ENCODE assay signal across 34 cellular contexts in genomic region chr11:24837112-24837511, GRCh38.
"Had no signal": no experiment of that assay in that cellular context is flagged by ENCODE, and none has a peak within 500 bp of the region (broad histone marks: within the 10 kb centered on the region; RNA-seq: fewer than 3 reads in every experiment).

No MANE protein-coding gene starts in this region.

- H3K27me3 ChIP-seq: adrenal gland, body of pancreas, brain microvascular endothelial cell, breast epithelium had no signal

- H3K4me3 Mint-ChIP-seq: activated B cell treated with CpG ODN at 0.5 μM for 24 hours; activated CD4-positive, alpha-beta memory T cell treated with anti-CD3 and anti-CD28 coated beads, Interleukin-2, amount 10 ng/mL, durations not matched to agents 7 days and 5 days; activated CD4-positive, alpha-beta T cell treated with anti-CD3 and anti-CD28 coated beads, Interleukin-2, amount 10 ng/mL, durations not matched to agents 7 days and 5 days; activated CD8-positive, alpha-beta memory T cell treated with anti-CD3 and anti-CD28 coated beads, Interleukin-2, amount 10 ng/mL, durations not matched to agents 7 days and 5 days; activated CD8-positive, alpha-beta T cell treated with anti-CD3 and anti-CD28 coated beads, Interleukin-2, amount 10 ng/mL, durations not matched to agents 7 days and 5 days; activated naive CD4-positive, alpha-beta T cell treated with anti-CD3 and anti-CD28 coated beads, Interleukin-2, amount 10 ng/mL, durations not matched to agents 7 days and 5 days; activated naive CD4-positive, alpha-beta T cell treated with anti-CD3 and anti-CD28 coated beads, Interleukin-2, amount 50 U/mL, for 24 hours; activated naive CD8-positive, alpha-beta T cell; activated naive CD8-positive, alpha-beta T cell treated with anti-CD3 and anti-CD28 coated beads, Interleukin-2, amount 10 ng/mL, durations not matched to agents 7 days and 5 days; activated naive CD8-positive, alpha-beta T cell treated with anti-CD3 and anti-CD28 coated beads, Interleukin-2, amount 50 U/mL, for 24 hours; activated T-cell treated with anti-CD3 and anti-CD28 coated beads, Interleukin-2, amount 50 U/mL, for 24 hours; T-helper 1 cell treated with Interleukin-12 subunit alpha and Interleukin-12 subunit beta and Interleukin-4 antibody, amounts not matched to agents 30 μg/mL and 1 μg/mL, for 36 hours; T-helper 2 cell treated with Interferon-gamma antibody and Interleukin-4, amounts not matched to agents 5 μg/mL and 100 μg/mL, for 36 hours had no signal

- H3K36me3 Mint-ChIP-seq: activated CD8-positive, alpha-beta memory T cell treated with anti-CD3 and anti-CD28 coated beads, Interleukin-2, amount 10 ng/mL, durations not matched to agents 7 days and 5 days; activated naive CD4-positive, alpha-beta T cell treated with anti-CD3 and anti-CD28 coated beads, Interleukin-2, amount 10 ng/mL, durations not matched to agents 7 days and 5 days; activated naive CD4-positive, alpha-beta T cell treated with anti-CD3 and anti-CD28 coated beads, Interleukin-2, amount 50 U/mL, for 24 hours; activated naive CD8-positive, alpha-beta T cell; activated naive CD8-positive, alpha-beta T cell treated with anti-CD3 and anti-CD28 coated beads, Interleukin-2, amount 10 ng/mL, durations not matched to agents 7 days and 5 days had no signal

- H3K4me3 ChIP-seq: adrenal gland, body of pancreas, breast epithelium had no signal

- H3K36me3 ChIP-seq: adrenal gland, brain microvascular endothelial cell, breast epithelium had no signal

- H3K4me1 Mint-ChIP-seq: activated B cell treated with CpG ODN at 0.5 μM for 24 hours; activated CD4-positive, alpha-beta memory T cell treated with anti-CD3 and anti-CD28 coated beads, Interleukin-2, amount 10 ng/mL, durations not matched to agents 7 days and 5 days; activated CD4-positive, alpha-beta T cell treated with anti-CD3 and anti-CD28 coated beads, Interleukin-2, amount 10 ng/mL, durations not matched to agents 7 days and 5 days; activated CD8-positive, alpha-beta memory T cell treated with anti-CD3 and anti-CD28 coated beads, Interleukin-2, amount 10 ng/mL, durations not matched to agents 7 days and 5 days; activated naive CD4-positive, alpha-beta T cell treated with anti-CD3 and anti-CD28 coated beads, Interleukin-2, amount 10 ng/mL, durations not matched to agents 7 days and 5 days; activated naive CD4-positive, alpha-beta T cell treated with anti-CD3 and anti-CD28 coated beads, Interleukin-2, amount 50 U/mL, for 24 hours; activated naive CD8-positive, alpha-beta T cell treated with anti-CD3 and anti-CD28 coated beads, Interleukin-2, amount 10 ng/mL, durations not matched to agents 7 days and 5 days; activated naive CD8-positive, alpha-beta T cell treated with anti-CD3 and anti-CD28 coated beads, Interleukin-2, amount 50 U/mL, for 24 hours had no signal

- H3K4me1 ChIP-seq: adrenal gland, body of pancreas, breast epithelium had no signal

- H3K9me3 Mint-ChIP-seq: activated CD4-positive, alpha-beta T cell treated with anti-CD3 and anti-CD28 coated beads, Interleukin-2, amount 10 ng/mL, durations not matched to agents 7 days and 5 days; activated naive CD8-positive, alpha-beta T cell treated with anti-CD3 and anti-CD28 coated beads, Interleukin-2, amount 10 ng/mL, durations not matched to agents 7 days and 5 days; activated T-helper 2 cell treated with anti-CD3 and anti-CD28 coated beads, Interferon-gamma antibody, Interleukin-2, Interleukin-4, amounts not matched to agents 10 μg/mL and 5 μg/mL and 100 μg/mL, durations not matched to agents 14 hours and 24 hours and 36 hours; T-helper 1 cell treated with Interleukin-12 subunit alpha and Interleukin-12 subunit beta and Interleukin-4 antibody, amounts not matched to agents 30 μg/mL and 1 μg/mL, for 36 hours had no signal

- H3K27me3 Mint-ChIP-seq: activated B cell treated with CpG ODN at 0.5 μM for 24 hours; activated CD4-positive, alpha-beta memory T cell treated with anti-CD3 and anti-CD28 coated beads, Interleukin-2, amount 10 ng/mL, durations not matched to agents 7 days and 5 days; activated CD4-positive, alpha-beta T cell treated with anti-CD3 and anti-CD28 coated beads, Interleukin-2, amount 10 ng/mL, durations not matched to agents 7 days and 5 days; activated CD8-positive, alpha-beta memory T cell treated with anti-CD3 and anti-CD28 coated beads, Interleukin-2, amount 10 ng/mL, durations not matched to agents 7 days and 5 days; activated naive CD4-positive, alpha-beta T cell treated with anti-CD3 and anti-CD28 coated beads, Interleukin-2, amount 10 ng/mL, durations not matched to agents 7 days and 5 days; activated naive CD4-positive, alpha-beta T cell treated with anti-CD3 and anti-CD28 coated beads, Interleukin-2, amount 50 U/mL, for 24 hours; activated naive CD8-positive, alpha-beta T cell; activated naive CD8-positive, alpha-beta T cell treated with anti-CD3 and anti-CD28 coated beads, Interleukin-2, amount 10 ng/mL, durations not matched to agents 7 days and 5 days; activated naive CD8-positive, alpha-beta T cell treated with anti-CD3 and anti-CD28 coated beads, Interleukin-2, amount 50 U/mL, for 24 hours; activated T-cell treated with anti-CD3 and anti-CD28 coated beads, Interleukin-2, amount 50 U/mL, for 24 hours had no signal

- DNase-seq: activated B cell treated with CpG ODN at 0.5 μM for 24 hours; activated CD4-positive, alpha-beta memory T cell treated with anti-CD3 and anti-CD28 coated beads, Interleukin-2, amount 10 ng/mL, durations not matched to agents 7 days and 5 days; activated CD4-positive, alpha-beta T cell treated with anti-CD3 and anti-CD28 coated beads for 48 hours; activated CD4-positive, alpha-beta T cell treated with anti-CD3 and anti-CD28 coated beads, Interleukin-2, amount 10 ng/mL, durations not matched to agents 7 days and 5 days; activated CD4-positive, alpha-beta T cell treated with anti-CD3 and anti-CD28 coated beads, Interleukin-2, amount 50 U/mL, for 48 hours; activated CD4-positive, CD25-positive, alpha-beta regulatory T cell treated with anti-CD3 and anti-CD28 coated beads, Interleukin-2, amount 50 U/mL, for 72 hours; activated CD8-positive, alpha-beta memory T cell treated with anti-CD3 and anti-CD28 coated beads for 24 hours; activated CD8-positive, alpha-beta memory T cell treated with anti-CD3 and anti-CD28 coated beads, Interleukin-2, amount 10 ng/mL, durations not matched to agents 7 days and 5 days; activated CD8-positive, alpha-beta memory T cell treated with anti-CD3 and anti-CD28 coated beads, Interleukin-2, amount 50 U/mL, for 48 hours; activated CD8-positive, alpha-beta T cell treated with anti-CD3 and anti-CD28 coated beads, Interleukin-2, amount 10 ng/mL, durations not matched to agents 7 days and 5 days; activated effector memory CD4-positive, alpha-beta T cell treated with Interleukin-2 at 50 U/mL for 16 hours; activated gamma-delta T cell; activated naive CD4-positive, alpha-beta T cell treated with anti-CD3 and anti-CD28 coated beads, Interleukin-2, amount 10 ng/mL, durations not matched to agents 7 days and 5 days; activated naive CD4-positive, alpha-beta T cell treated with Interleukin-2 at 50 U/mL for 16 hours; activated naive CD8-positive, alpha-beta T cell treated with anti-CD3 and anti-CD28 coated beads, Interleukin-2, amount 10 ng/mL, durations not matched to agents 7 days and 5 days; activated naive CD8-positive, alpha-beta T cell treated with anti-CD3 and anti-CD28 coated beads, Interleukin-2, amount 50 U/mL, for 24 hours; activated T-cell treated with anti-CD3 and anti-CD28 coated beads, Interleukin-2, amount 50 U/mL, for 24 hours; activated T-cell treated with anti-CD3 and anti-CD28 coated beads, Interleukin-2, amount 50 U/mL, for 48 hours; adrenal gland; amniotic stem cell; aorta; body of pancreas; brain microvascular endothelial cell; central memory CD4-positive, alpha-beta T cell; T-helper 1 cell; T-helper 2 cell; T-helper 9 cell had no signal

- H3K9me3 ChIP-seq: adrenal gland, body of pancreas, breast epithelium had no signal

- H3K27ac ChIP-seq: adrenal gland, body of pancreas, brain microvascular endothelial cell, breast epithelium, VCaP had no signal

- H3K27ac Mint-ChIP-seq: activated B cell treated with CpG ODN at 0.5 μM for 24 hours; activated CD4-positive, alpha-beta memory T cell treated with anti-CD3 and anti-CD28 coated beads, Interleukin-2, amount 10 ng/mL, durations not matched to agents 7 days and 5 days; activated CD4-positive, alpha-beta T cell treated with anti-CD3 and anti-CD28 coated beads, Interleukin-2, amount 10 ng/mL, durations not matched to agents 7 days and 5 days; activated CD8-positive, alpha-beta memory T cell treated with anti-CD3 and anti-CD28 coated beads, Interleukin-2, amount 10 ng/mL, durations not matched to agents 7 days and 5 days; activated CD8-positive, alpha-beta T cell treated with anti-CD3 and anti-CD28 coated beads, Interleukin-2, amount 10 ng/mL, durations not matched to agents 7 days and 5 days; activated naive CD4-positive, alpha-beta T cell treated with anti-CD3 and anti-CD28 coated beads, Interleukin-2, amount 10 ng/mL, durations not matched to agents 7 days and 5 days; activated naive CD4-positive, alpha-beta T cell treated with anti-CD3 and anti-CD28 coated beads, Interleukin-2, amount 50 U/mL, for 24 hours; activated naive CD8-positive, alpha-beta T cell; activated naive CD8-positive, alpha-beta T cell treated with anti-CD3 and anti-CD28 coated beads, Interleukin-2, amount 10 ng/mL, durations not matched to agents 7 days and 5 days; activated naive CD8-positive, alpha-beta T cell treated with anti-CD3 and anti-CD28 coated beads, Interleukin-2, amount 50 U/mL, for 24 hours; activated T-cell treated with anti-CD3 and anti-CD28 coated beads, Interleukin-2, amount 50 U/mL, for 24 hours; activated T-helper 2 cell treated with anti-CD3 and anti-CD28 coated beads, Interferon-gamma antibody, Interleukin-2, Interleukin-4, amounts not matched to agents 10 μg/mL and 5 μg/mL and 100 μg/mL, durations not matched to agents 14 hours and 24 hours and 36 hours; T-helper 1 cell treated with Interleukin-12 subunit alpha and Interleukin-12 subunit beta and Interleukin-4 antibody, amounts not matched to agents 30 μg/mL and 1 μg/mL, for 36 hours; T-helper 2 cell treated with Interferon-gamma antibody and Interleukin-4, amounts not matched to agents 5 μg/mL and 100 μg/mL, for 36 hours had no signal

- ATAC-seq: activated CD8-positive, alpha-beta memory T cell treated with anti-CD3 and anti-CD28 coated beads, Interleukin-2, amount 10 ng/mL, durations not matched to agents 7 days and 5 days; activated CD8-positive, alpha-beta T cell treated with anti-CD3 and anti-CD28 coated beads, Interleukin-2, amount 10 ng/mL, durations not matched to agents 7 days and 5 days; activated naive CD8-positive, alpha-beta T cell treated with anti-CD3 and anti-CD28 coated beads, Interleukin-2, amount 50 U/mL, for 24 hours; body of pancreas had no signal
